In genomic region chr11:268716-269145, GRCh38 we compare ENCODE assay signal across 8 cellular contexts. TPM values are rescaled to one million over a fixed set of nuclear protein-coding genes. Genes with fewer than 3 reads are reported as not detected.
DNase-seq lines count a peak whose midpoint lies in the region; ATAC-seq and TF ChIP-seq lines count a peak whose summit lies in the region.
"Not testable (repeated sequence)": the region's sequence is repeated elsewhere in the genome, so short reads cannot be mapped to it uniquely, and the experiment has no call there.

No MANE protein-coding gene starts in this region.

- not testable (repeated sequence) for H4K20me1 ChIP-seq in Loucy (ENCODE audit: insufficient read depth, low read length, poor library complexity, severe bottlenecking)

- peak overlapping the region; percentile 75 for H3K4me3 ChIP-seq in Loucy (ENCODE audit: low read length, poor library complexity, severe bottlenecking)
- H3K4me3 ChIP-seq in cardiac fibroblast (replicated peaks in 1 of 2; ENCODE audit: low read depth in 2 of 2, low read length in 2 of 2): not testable (repeated sequence)

- H3K79me2 ChIP-seq in Loucy (ENCODE audit: insufficient read depth, low read length): not testable (repeated sequence)

- H3F3A ChIP-seq in Loucy (ENCODE audit: low read depth): peaks cover 11% of the 10 kb centered on the region; the same call in 1 of the 2 replicates

- peak overlapping the region; percentile 86 for H3K9ac ChIP-seq in Loucy (ENCODE audit: low read depth, low read length, poor library complexity, severe bottlenecking)

- H3K4me1 ChIP-seq in Loucy (ENCODE audit: insufficient read depth, low read length, poor library complexity, severe bottlenecking): peaks cover 23% of the 10 kb centered on the region

- not testable (repeated sequence) for H3K9me3 ChIP-seq in Loucy (ENCODE audit: insufficient read depth, low read depth, low read length)

- ATAC-seq in GM19025 (IDR thresholded peaks at IDR 0.05; ENCODE audit: low read depth, unreplicated experiment): peak; percentile 37
- ATAC-seq in HG02884 (IDR thresholded peaks at IDR 0.05; ENCODE audit: unreplicated experiment): peak; percentile 25
- peak; percentile 61 for ATAC-seq in left colon

- H2AFZ ChIP-seq in Loucy (ENCODE audit: low read length): peak overlapping the region; percentile 53

- H3K4me2 ChIP-seq in Loucy (ENCODE audit: low read depth, low read length, poor library complexity, severe bottlenecking): peak overlapping the region; percentile 92

- intact Hi-C loops in left colon (cut with DNase I, micrococcal nuclease): not testable (repeated sequence)

- TF ChIP-seq CTCF in Loucy (conservative IDR thresholded peaks at IDR 0.05; ENCODE audit: low read length): peak; percentile 31
- not testable (repeated sequence) for TF ChIP-seq CTCF in cardiac fibroblast (IDR thresholded peaks at IDR 0.05; ENCODE audit: low read depth, low read length)

- H3K36me3 ChIP-seq in Loucy (ENCODE audit: insufficient read depth, low read length): not testable (repeated sequence)

- DNase-seq in CD1c-positive myeloid dendritic cell (ENCODE audit: extremely low spot score) (peak; percentile 91), T-helper 22 cell (ENCODE audit: low read depth) (peak; percentile 52), cardiac fibroblast (ENCODE audit: low read depth in 2 of 2) (peak; percentile 35 to 36), left colon (peak; percentile 65 to 67), smooth muscle cell of the brain vasculature (ENCODE audit: low read depth, low spot score) (peak; percentile 15)

- not testable (repeated sequence) for H3K27me3 ChIP-seq in Loucy (ENCODE audit: insufficient read depth, low read length, poor library complexity, severe bottlenecking)

- H3K9me2 ChIP-seq in Loucy (replicated peaks; ENCODE audit: low read depth, low read length): not testable (repeated sequence)

RNA-seq across cellular contexts. Expression of gene NLRP6, which starts 9.5 kb away (rescaled TPM):
- under 1 TPM; 0.92 TPM for total RNA-seq in left colon

RNA-seq across cellular contexts. Expression of gene PGGHG, which starts 20.2 kb away (rescaled TPM):
- total RNA-seq in left colon: 10 to 100 TPM; 18.8 to 20.6 TPM

RNA-seq across cellular contexts. Expression of gene IFITM5, which starts 30.6 kb away (rescaled TPM):
- total RNA-seq in left colon: not detected

RNA-seq across cellular contexts. Expression of gene PSMD13, which starts 32.0 kb away (rescaled TPM):
- total RNA-seq in left colon: 100 to 1,000 TPM in 1 of 2 donors, 10 to 100 TPM in 1; 99.5 to 111 TPM

RNA-seq across cellular contexts. Expression of gene SIRT3, which starts 32.6 kb away (rescaled TPM):
- total RNA-seq in left colon: 10 to 100 TPM; 18.8 to 22.3 TPM

Comparison
In these comparisons a context has a peak if more than half of its experiments do, and no peak if none do; other contexts are left out.
1. DNase-seq: peak in every context shown above with its lines; median percentile 91 in CD1c-positive myeloid dendritic cell; 66 in left colon; 52 in T-helper 22 cell; 36 in cardiac fibroblast; 15 in smooth muscle cell of the brain vasculature.